1 cellular context compared by ENCODE assay signal in genomic region chrX:108331126-108331909, GRCh38.
TF ChIP-seq lines count a peak whose summit lies in the region.

No MANE protein-coding gene starts in this region.

TF ChIP-seq in A549, 52 proteins besides CTCF, POLR2A, EP300 and RAD21 (continued from another document):
- TF ChIP-seq, protein P1, sequence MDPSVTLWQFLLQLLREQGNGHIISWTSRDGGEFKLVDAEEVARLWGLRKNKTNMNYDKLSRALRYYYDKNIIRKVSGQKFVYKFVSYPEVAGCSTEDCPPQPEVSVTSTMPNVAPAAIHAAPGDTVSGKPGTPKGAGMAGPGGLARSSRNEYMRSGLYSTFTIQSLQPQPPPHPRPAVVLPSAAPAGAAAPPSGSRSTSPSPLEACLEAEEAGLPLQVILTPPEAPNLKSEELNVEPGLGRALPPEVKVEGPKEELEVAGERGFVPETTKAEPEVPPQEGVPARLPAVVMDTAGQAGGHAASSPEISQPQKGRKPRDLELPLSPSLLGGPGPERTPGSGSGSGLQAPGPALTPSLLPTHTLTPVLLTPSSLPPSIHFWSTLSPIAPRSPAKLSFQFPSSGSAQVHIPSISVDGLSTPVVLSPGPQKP (IDR thresholded peaks at IDR 0.05; ENCODE audit: low read depth, low read length): no peak
